Comparison of ENCODE assay signal across 3 cellular contexts in the genomic region with DNA sequence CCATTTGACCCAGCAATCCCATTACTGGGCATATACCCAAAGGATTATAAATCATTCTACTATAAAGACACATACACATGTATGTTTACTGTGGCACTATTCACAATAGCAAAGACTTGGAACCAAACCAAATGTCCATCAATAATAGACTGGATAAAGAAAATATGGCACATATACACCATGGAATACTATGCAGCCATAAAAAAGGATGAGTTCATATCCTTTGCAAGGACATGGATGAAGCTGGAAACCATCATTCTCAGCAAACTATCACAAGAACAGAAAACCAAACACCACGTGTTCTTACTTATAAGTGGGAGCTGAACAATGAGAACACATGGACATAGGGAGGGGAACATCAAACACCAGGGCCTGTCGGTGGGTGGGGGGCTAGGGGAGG. TPM values are rescaled to one million over a fixed set of nuclear protein-coding genes. Genes with fewer than 3 reads are reported as not detected.
"Had no signal": no experiment of that assay in that cellular context is flagged by ENCODE, and none has a peak within 500 bp of the region (broad histone marks: within the 10 kb centered on the region; RNA-seq: fewer than 3 reads in every experiment).

No MANE protein-coding gene starts in this region.

RNA-seq across cellular contexts. Expression of a gene that starts 34.3 kb away (rescaled TPM):
- total RNA-seq: LHCN-M2, M059J, NCI-H460 had no signal
